Comparison of ENCODE assay signal across 7 cellular contexts in genomic region chr2:189538402-189538801, GRCh38.
"Had no signal": no experiment of that assay in that cellular context is flagged by ENCODE, and none has a peak within 500 bp of the region (broad histone marks: within the 10 kb centered on the region; RNA-seq: fewer than 3 reads in every experiment).

No MANE protein-coding gene starts in this region.

- H3K4me3 ChIP-seq: K562 had no signal

- DNase-seq: IMR-90, KBM-7, KG1 had no signal

- FAIRE-seq: HTR-8/SVneo, K562 had no signal

- H3K27ac ChIP-seq: HL-60 had no signal

- ATAC-seq: K562 had no signal

- H3K27ac Mint-ChIP-seq: IgD-negative memory B cell had no signal

- H3K36me3 Mint-ChIP-seq: IgD-negative memory B cell had no signal

- H3K9me3 Mint-ChIP-seq: IgD-negative memory B cell had no signal

- H3K4me3 Mint-ChIP-seq: IgD-negative memory B cell had no signal
